1 cellular context compared by ENCODE assay signal in the genomic region with DNA sequence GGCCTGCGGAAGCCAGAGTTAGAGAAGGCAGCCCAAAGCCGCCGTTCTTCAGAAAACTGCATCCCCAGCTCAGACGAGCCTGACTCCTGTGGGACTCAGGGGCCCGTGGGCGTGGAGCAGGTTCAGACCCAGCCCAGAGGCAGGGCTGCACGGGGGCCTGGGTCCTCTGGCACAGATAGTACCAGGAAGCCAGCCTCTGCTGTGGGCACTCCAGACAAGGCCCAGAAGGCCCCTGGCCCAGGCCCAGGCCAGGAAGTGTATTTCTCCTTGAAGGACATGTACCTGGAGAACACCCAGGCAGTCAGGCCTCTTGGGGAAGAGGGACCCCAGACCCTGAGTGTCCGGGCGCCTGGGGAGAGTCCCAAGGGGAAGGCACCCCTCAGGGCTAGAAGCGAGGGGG.
TF ChIP-seq lines count a peak whose summit lies in the region.

No MANE protein-coding gene starts in this region.

TF ChIP-seq in WTC11, 78 proteins besides CTCF, POLR2A, EP300 and RAD21 (continued from another document):
- TF ChIP-seq, protein P1, sequence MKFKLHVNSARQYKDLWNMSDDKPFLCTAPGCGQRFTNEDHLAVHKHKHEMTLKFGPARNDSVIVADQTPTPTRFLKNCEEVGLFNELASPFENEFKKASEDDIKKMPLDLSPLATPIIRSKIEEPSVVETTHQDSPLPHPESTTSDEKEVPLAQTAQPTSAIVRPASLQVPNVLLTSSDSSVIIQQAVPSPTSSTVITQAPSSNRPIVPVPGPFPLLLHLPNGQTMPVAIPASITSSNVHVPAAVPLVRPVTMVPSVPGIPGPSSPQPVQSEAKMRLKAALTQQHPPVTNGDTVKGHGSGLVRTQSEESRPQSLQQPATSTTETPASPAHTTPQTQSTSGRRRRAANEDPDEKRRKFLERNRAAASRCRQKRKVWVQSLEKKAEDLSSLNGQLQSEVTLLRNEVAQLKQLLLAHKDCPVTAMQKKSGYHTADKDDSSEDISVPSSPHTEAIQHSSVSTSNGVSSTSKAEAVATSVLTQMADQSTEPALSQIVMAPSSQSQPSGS (CRISPR knock-in tag; IDR thresholded peaks at IDR 0.05; ENCODE audit: borderline replicate concordance, low read depth): no peak
- TF ChIP-seq, protein P2, sequence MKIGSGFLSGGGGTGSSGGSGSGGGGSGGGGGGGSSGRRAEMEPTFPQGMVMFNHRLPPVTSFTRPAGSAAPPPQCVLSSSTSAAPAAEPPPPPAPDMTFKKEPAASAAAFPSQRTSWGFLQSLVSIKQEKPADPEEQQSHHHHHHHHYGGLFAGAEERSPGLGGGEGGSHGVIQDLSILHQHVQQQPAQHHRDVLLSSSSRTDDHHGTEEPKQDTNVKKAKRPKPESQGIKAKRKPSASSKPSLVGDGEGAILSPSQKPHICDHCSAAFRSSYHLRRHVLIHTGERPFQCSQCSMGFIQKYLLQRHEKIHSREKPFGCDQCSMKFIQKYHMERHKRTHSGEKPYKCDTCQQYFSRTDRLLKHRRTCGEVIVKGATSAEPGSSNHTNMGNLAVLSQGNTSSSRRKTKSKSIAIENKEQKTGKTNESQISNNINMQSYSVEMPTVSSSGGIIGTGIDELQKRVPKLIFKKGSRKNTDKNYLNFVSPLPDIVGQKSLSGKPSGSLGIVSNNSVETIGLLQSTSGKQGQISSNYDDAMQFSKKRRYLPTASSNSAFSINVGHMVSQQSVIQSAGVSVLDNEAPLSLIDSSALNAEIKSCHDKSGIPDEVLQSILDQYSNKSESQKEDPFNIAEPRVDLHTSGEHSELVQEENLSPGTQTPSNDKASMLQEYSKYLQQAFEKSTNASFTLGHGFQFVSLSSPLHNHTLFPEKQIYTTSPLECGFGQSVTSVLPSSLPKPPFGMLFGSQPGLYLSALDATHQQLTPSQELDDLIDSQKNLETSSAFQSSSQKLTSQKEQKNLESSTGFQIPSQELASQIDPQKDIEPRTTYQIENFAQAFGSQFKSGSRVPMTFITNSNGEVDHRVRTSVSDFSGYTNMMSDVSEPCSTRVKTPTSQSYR (CRISPR knock-in tag; IDR thresholded peaks at IDR 0.05): no peak
- TF ChIP-seq CBFB (CRISPR knock-in tag; IDR thresholded peaks at IDR 0.05; ENCODE audit: low read depth) (no peak), ZNF396 (CRISPR knock-in tag; IDR thresholded peaks at IDR 0.05; ENCODE audit: borderline replicate concordance) (no peak), TCF7 (CRISPR knock-in tag; IDR thresholded peaks at IDR 0.05; ENCODE audit: low read depth) (no peak), RORB (CRISPR knock-in tag; IDR thresholded peaks at IDR 0.05) (no peak), JUN (CRISPR knock-in tag; IDR thresholded peaks at IDR 0.05) (no peak), OVOL2 (CRISPR knock-in tag; IDR thresholded peaks at IDR 0.05; ENCODE audit: borderline replicate concordance) (no peak), ZNF423 (CRISPR knock-in tag; IDR thresholded peaks at IDR 0.05) (no peak), CREB1 (CRISPR knock-in tag; IDR thresholded peaks at IDR 0.05) (no peak), ZNF138 (CRISPR knock-in tag; conservative IDR thresholded peaks at IDR 0.05) (no peak)
- TF ChIP-seq, protein P3, sequence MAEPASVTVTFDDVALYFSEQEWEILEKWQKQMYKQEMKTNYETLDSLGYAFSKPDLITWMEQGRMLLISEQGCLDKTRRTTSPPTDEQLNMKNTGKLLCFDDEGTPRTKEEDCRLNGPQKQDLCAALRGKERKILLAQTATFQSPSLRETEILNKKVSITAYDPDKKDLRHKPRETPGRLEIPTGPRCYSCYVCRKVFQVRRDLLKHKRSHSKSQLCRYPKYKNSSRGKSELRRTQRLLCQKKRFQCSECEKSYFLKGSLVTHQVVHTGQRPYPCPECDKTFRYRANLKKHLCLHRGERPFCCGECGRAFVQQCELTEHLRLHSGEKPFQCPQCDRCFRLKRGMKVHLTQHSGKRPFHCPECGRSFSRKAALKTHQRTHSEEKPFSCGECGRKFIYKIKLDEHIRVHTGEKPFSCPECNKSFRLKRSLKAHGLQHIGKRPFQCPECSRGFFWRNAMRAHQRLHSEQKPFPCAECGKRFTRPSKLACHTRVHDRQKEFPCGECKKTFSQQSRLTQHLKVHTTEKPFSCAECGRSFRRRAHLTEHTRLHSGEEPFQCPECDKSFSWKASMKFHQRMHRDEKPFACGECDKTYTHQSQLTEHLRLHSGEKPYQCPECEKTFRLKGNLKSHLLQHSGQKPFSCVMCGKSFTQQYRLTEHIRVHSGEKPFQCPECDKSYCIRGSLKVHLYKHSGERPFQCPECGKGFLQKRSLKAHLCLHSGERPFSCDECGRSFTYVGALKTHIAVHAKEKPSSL (CRISPR knock-in tag; conservative IDR thresholded peaks at IDR 0.05): no peak
- TF ChIP-seq, protein P4, sequence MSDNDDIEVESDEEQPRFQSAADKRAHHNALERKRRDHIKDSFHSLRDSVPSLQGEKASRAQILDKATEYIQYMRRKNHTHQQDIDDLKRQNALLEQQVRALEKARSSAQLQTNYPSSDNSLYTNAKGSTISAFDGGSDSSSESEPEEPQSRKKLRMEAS (CRISPR knock-in tag; IDR thresholded peaks at IDR 0.05): no peak
